7 cellular contexts compared by ENCODE assay signal in the genomic region with DNA sequence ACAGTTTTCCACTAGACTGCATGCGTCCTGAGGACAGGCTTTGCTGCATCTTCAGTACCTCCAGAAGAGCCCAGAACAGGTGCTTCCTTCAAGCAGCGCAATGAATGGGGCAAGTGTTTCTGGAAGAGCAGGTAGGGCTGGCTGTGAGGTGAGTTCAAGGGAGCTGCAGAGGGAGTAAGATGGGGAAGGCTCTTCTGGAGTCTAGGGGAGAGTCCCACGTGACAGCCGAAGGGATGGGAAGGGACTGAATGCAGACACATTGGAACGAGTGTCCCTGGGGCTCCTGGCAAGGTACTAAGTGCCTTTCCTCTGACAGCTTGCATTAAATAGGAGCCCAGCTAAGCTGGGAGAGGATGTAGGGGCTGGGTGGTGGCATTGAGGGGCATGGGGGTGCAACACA.
"Had no signal": no experiment of that assay in that cellular context is flagged by ENCODE, and none has a peak within 500 bp of the region (broad histone marks: within the 10 kb centered on the region; RNA-seq: fewer than 3 reads in every experiment).

No MANE protein-coding gene starts in this region.

- H3K4me3 ChIP-seq: GM23248, HAP-1 had no signal

- H3K27ac ChIP-seq: GM23248, HL-60 had no signal

- H3K4me1 ChIP-seq: HAP-1 had no signal

- H3K36me3 ChIP-seq: HAP-1 had no signal

- DNase-seq: GM23248, GOT3, HFFc6, KG1 had no signal

- H3K4me3 Mint-ChIP-seq: HFFc6, IgD-negative memory B cell had no signal

- H3K27ac Mint-ChIP-seq: HFFc6 had no signal

- H3K9me3 ChIP-seq: HAP-1 had no signal
